ENCODE assay signal across 7 cellular contexts in genomic region chr20:5714261-5715041, GRCh38. TPM values are rescaled to one million over a fixed set of nuclear protein-coding genes. Genes with fewer than 3 reads are reported as not detected.
A peak's percentile ranks its signal among the peaks of the same experiment; 100 is the strongest.
DNase-seq lines count a peak whose midpoint lies in the region; ATAC-seq and TF ChIP-seq lines count a peak whose summit lies in the region.

No MANE protein-coding gene starts in this region.

- H3K9me3 ChIP-seq in Loucy (ENCODE audit: insufficient read depth, low read depth, low read length): peaks cover 3% of the 10 kb centered on the region; the same call in 1 of the 2 replicates

- no peaks in the 10 kb centered on the region for H3K27me3 Mint-ChIP-seq in activated CD4-positive, alpha-beta T cell treated with anti-CD3 and anti-CD28 coated beads, Interleukin-2, amount 10 ng/mL, durations not matched to agents 7 days and 5 days

- H3K4me3 ChIP-seq in Loucy (ENCODE audit: low read length, poor library complexity, severe bottlenecking) (no peak overlapping the region), fibroblast of pulmonary artery (replicated peaks; ENCODE audit: low read depth, low read length) (no peak overlapping the region)

- no peaks in the 10 kb centered on the region for H3K79me2 ChIP-seq in Loucy (ENCODE audit: insufficient read depth, low read length)

- H4K20me1 ChIP-seq in Loucy (ENCODE audit: insufficient read depth, low read length, poor library complexity, severe bottlenecking): no peaks in the 10 kb centered on the region

- H2AFZ ChIP-seq in Loucy (ENCODE audit: low read length): no peak overlapping the region

- ATAC-seq in GM18870 (IDR thresholded peaks at IDR 0.05; ENCODE audit: unreplicated experiment) (no peak), HG03159 (IDR thresholded peaks at IDR 0.05; ENCODE audit: unreplicated experiment) (no peak)

- no peak overlapping the region for H3K9ac ChIP-seq in Loucy (ENCODE audit: low read depth, low read length, poor library complexity, severe bottlenecking)

- peak overlapping the region; percentile 8 for H3K4me2 ChIP-seq in Loucy (ENCODE audit: low read depth, low read length, poor library complexity, severe bottlenecking)

- H3K9me2 ChIP-seq in Loucy (replicated peaks; ENCODE audit: low read depth, low read length): no peaks in the 10 kb centered on the region

- no peaks in the 10 kb centered on the region for H3K27me3 ChIP-seq in Loucy (ENCODE audit: insufficient read depth, low read length, poor library complexity, severe bottlenecking)

- no peak overlapping the region for H3K4me3 Mint-ChIP-seq in activated CD4-positive, alpha-beta T cell treated with anti-CD3 and anti-CD28 coated beads, Interleukin-2, amount 10 ng/mL, durations not matched to agents 7 days and 5 days

- no peak for TF ChIP-seq CTCF in Loucy (conservative IDR thresholded peaks at IDR 0.05; ENCODE audit: low read length)
- no peak for TF ChIP-seq CTCF in fibroblast of pulmonary artery (IDR thresholded peaks at IDR 0.05; ENCODE audit: low read length, missing control alignments)

- H3K36me3 Mint-ChIP-seq in activated CD4-positive, alpha-beta T cell treated with anti-CD3 and anti-CD28 coated beads, Interleukin-2, amount 10 ng/mL, durations not matched to agents 7 days and 5 days (ENCODE audit: low read depth): no peaks in the 10 kb centered on the region

- H3K27ac Mint-ChIP-seq in activated CD4-positive, alpha-beta T cell treated with anti-CD3 and anti-CD28 coated beads, Interleukin-2, amount 10 ng/mL, durations not matched to agents 7 days and 5 days: peak overlapping the region; percentile 83

- H3K4me1 Mint-ChIP-seq in activated CD4-positive, alpha-beta T cell treated with anti-CD3 and anti-CD28 coated beads, Interleukin-2, amount 10 ng/mL, durations not matched to agents 7 days and 5 days: peaks cover 24% of the 10 kb centered on the region

- DNase-seq in activated CD4-positive, alpha-beta T cell treated with anti-CD3 and anti-CD28 coated beads, Interleukin-2, amount 10 ng/mL, durations not matched to agents 7 days and 5 days: peak; percentile 86
- DNase-seq in fibroblast of pulmonary artery (ENCODE audit: low read depth) (peak; percentile 94), NCI-H526 treated with DMSO at 0.1 percent for 48 hours (lab: John Stamatoyannopoulos, UW) (no peak)
- DNase-seq in stimulated activated CD4-positive, alpha-beta T cell treated with anti-CD3 and anti-CD28 coated beads, Interleukin-2, amount 100 ng/mL, for 48 hours: peak; percentile 15 to 22

- peaks cover 3% of the 10 kb centered on the region for H3K9me3 Mint-ChIP-seq in activated CD4-positive, alpha-beta T cell treated with anti-CD3 and anti-CD28 coated beads, Interleukin-2, amount 10 ng/mL, durations not matched to agents 7 days and 5 days

- peaks cover 7% of the 10 kb centered on the region for H3K4me1 ChIP-seq in Loucy (ENCODE audit: insufficient read depth, low read length, poor library complexity, severe bottlenecking)

- POLR2A ChIA-PET in activated CD4-positive, alpha-beta T cell treated with anti-CD3 and anti-CD28 coated beads, Interleukin-2, amount 10 ng/mL, durations not matched to agents 7 days and 5 days (lab: Charles Lee): no interaction called here

- CTCF ChIA-PET in activated CD4-positive, alpha-beta T cell treated with anti-CD3 and anti-CD28 coated beads, Interleukin-2, amount 10 ng/mL, durations not matched to agents 7 days and 5 days (lab: Charles Lee): interaction anchor here (0.8 kb wide), 1 partner anchor 10 kb away, joined by 4 read pairs; no protein-coding TSS in a partner anchor

- no peaks in the 10 kb centered on the region for H3F3A ChIP-seq in Loucy (ENCODE audit: low read depth)

- no peaks in the 10 kb centered on the region for H3K36me3 ChIP-seq in Loucy (ENCODE audit: insufficient read depth, low read length)

RNA-seq across cellular contexts. Expression of gene SHLD1, which starts 35.8 kb away (rescaled TPM):
- total RNA-seq in activated CD4-positive, alpha-beta T cell treated with anti-CD3 and anti-CD28 coated beads, Interleukin-2, amount 10 ng/mL, durations not matched to agents 7 days and 5 days: 10 to 100 TPM; 12.4 to 13.8 TPM
